In genomic region chr17:75902406-75902805, GRCh38 we compare ENCODE assay signal across 17 cellular contexts.
"Had no signal": no experiment of that assay in that cellular context is flagged by ENCODE, and none has a peak within 500 bp of the region (broad histone marks: within the 10 kb centered on the region; RNA-seq: fewer than 3 reads in every experiment).

No MANE protein-coding gene starts in this region.

- H3K9ac ChIP-seq: neural progenitor cell had no signal

- H3K4me3 ChIP-seq: adrenal gland, breast epithelium, coronary artery, neural progenitor cell, pancreas had no signal

- H3K9me3 Mint-ChIP-seq: activated CD4-positive, alpha-beta memory T cell treated with anti-CD3 and anti-CD28 coated beads, Interleukin-2, amount 10 ng/mL, durations not matched to agents 7 days and 5 days; activated naive CD4-positive, alpha-beta T cell treated with anti-CD3 and anti-CD28 coated beads, Interleukin-2, amount 10 ng/mL, durations not matched to agents 7 days and 5 days; memory B cell; neural progenitor cell; stimulated activated naive B cell treated with anti-CD40 and anti-IgM and Interleukin-4, amounts not matched to agents 10 μg/mL and 1 μg/mL and 100 μg/mL, for 72 hours; T-helper 2 cell treated with Interferon-gamma antibody and Interleukin-4, amounts not matched to agents 5 μg/mL and 100 μg/mL, for 36 hours; WTC11 had no signal

- H3K36me3 ChIP-seq: breast epithelium, neural progenitor cell had no signal

- H2AFZ ChIP-seq: neural progenitor cell had no signal

- ATAC-seq: activated CD4-positive, alpha-beta T cell treated with anti-CD3 and anti-CD28 coated beads for 36 hours; left ventricle myocardium superior; pancreas; stimulated activated naive B cell treated with anti-CD40 and anti-IgM and Interleukin-4, amounts not matched to agents 10 μg/mL and 1 μg/mL and 100 μg/mL, for 72 hours; WTC11 had no signal

- H3K27ac ChIP-seq: adrenal gland, breast epithelium, coronary artery, neural progenitor cell, pancreas had no signal

- H3K27me3 ChIP-seq: adrenal gland, breast epithelium, neural progenitor cell, pancreas had no signal

- H3K4me3 Mint-ChIP-seq: memory B cell; T-helper 2 cell treated with Interferon-gamma antibody and Interleukin-4, amounts not matched to agents 5 μg/mL and 100 μg/mL, for 36 hours had no signal

- DNase-seq: activated CD4-positive, alpha-beta memory T cell treated with anti-CD3 and anti-CD28 coated beads, Interleukin-2, amount 10 ng/mL, durations not matched to agents 7 days and 5 days; activated CD4-positive, alpha-beta T cell treated with anti-CD3 and anti-CD28 coated beads for 36 hours; activated naive CD4-positive, alpha-beta T cell treated with anti-CD3 and anti-CD28 coated beads, Interleukin-2, amount 10 ng/mL, durations not matched to agents 7 days and 5 days; activated T-cell treated with anti-CD3 and anti-CD28 coated beads, Interleukin-2, amount 50 U/mL, for 1 hour; erythroblast; head of caudate nucleus; kidney; left ventricle myocardium superior; stimulated activated naive B cell treated with anti-CD40 and anti-IgM and Interleukin-4, amounts not matched to agents 10 μg/mL and 1 μg/mL and 100 μg/mL, for 72 hours had no signal

- H3K27me3 Mint-ChIP-seq: activated CD4-positive, alpha-beta memory T cell treated with anti-CD3 and anti-CD28 coated beads, Interleukin-2, amount 10 ng/mL, durations not matched to agents 7 days and 5 days; activated CD4-positive, alpha-beta T cell treated with anti-CD3 and anti-CD28 coated beads for 36 hours; activated naive CD4-positive, alpha-beta T cell treated with anti-CD3 and anti-CD28 coated beads, Interleukin-2, amount 10 ng/mL, durations not matched to agents 7 days and 5 days; memory B cell; stimulated activated naive B cell treated with anti-CD40 and anti-IgM and Interleukin-4, amounts not matched to agents 10 μg/mL and 1 μg/mL and 100 μg/mL, for 72 hours had no signal

- H3K27ac Mint-ChIP-seq: activated CD4-positive, alpha-beta memory T cell treated with anti-CD3 and anti-CD28 coated beads, Interleukin-2, amount 10 ng/mL, durations not matched to agents 7 days and 5 days; activated naive CD4-positive, alpha-beta T cell treated with anti-CD3 and anti-CD28 coated beads, Interleukin-2, amount 10 ng/mL, durations not matched to agents 7 days and 5 days; memory B cell; neural progenitor cell; stimulated activated naive B cell treated with anti-CD40 and anti-IgM and Interleukin-4, amounts not matched to agents 10 μg/mL and 1 μg/mL and 100 μg/mL, for 72 hours; T-helper 2 cell treated with Interferon-gamma antibody and Interleukin-4, amounts not matched to agents 5 μg/mL and 100 μg/mL, for 36 hours; WTC11 had no signal

- H3K9me3 ChIP-seq: adrenal gland, breast epithelium, pancreas had no signal
